In genomic region chr1:50332941-50333594, GRCh38 we compare ENCODE assay signal across 8 cellular contexts.
DNase-seq lines count a peak whose midpoint lies in the region; ATAC-seq lines count a peak whose summit lies in the region.

No MANE protein-coding gene starts in this region.

- no peak overlapping the region for H3K27ac ChIP-seq in stomach smooth muscle (ENCODE audit: low read length)

- no peaks in the 10 kb centered on the region for H3K36me3 Mint-ChIP-seq in activated CD4-positive, alpha-beta T cell treated with anti-CD3 and anti-CD28 coated beads for 36 hours (ENCODE audit: low read depth)

- H3K4me1 ChIP-seq in stomach smooth muscle (ENCODE audit: control insufficient read depth, insufficient read depth, low read length): peaks cover 9% of the 10 kb centered on the region

- CTCF ChIA-PET in activated CD4-positive, alpha-beta T cell treated with anti-CD3 and anti-CD28 coated beads for 36 hours (lab: Charles Lee): interaction anchor here (0.6 to 2.9 kb wide), 10 partner anchors 10 to 1479 kb away, joined by 3 to 18 read pairs (median 3); no protein-coding TSS in a partner anchor

- H3K4me1 Mint-ChIP-seq in activated CD4-positive, alpha-beta T cell treated with anti-CD3 and anti-CD28 coated beads for 36 hours: peaks cover 3% of the 10 kb centered on the region

- ATAC-seq in activated CD4-positive, alpha-beta T cell treated with anti-CD3 and anti-CD28 coated beads for 36 hours: peak; percentile 85
- ATAC-seq in HG02870 (IDR thresholded peaks at IDR 0.05; ENCODE audit: unreplicated experiment) (peak; percentile 51), esophagus mucosa (peak; percentile 81)

- H3K27ac Mint-ChIP-seq in activated CD4-positive, alpha-beta T cell treated with anti-CD3 and anti-CD28 coated beads for 36 hours: no peak overlapping the region

- H3K9ac ChIP-seq in stomach smooth muscle (ENCODE audit: low read length in 2 of 2): no peak overlapping the region

- no peaks in the 10 kb centered on the region for H3K9me3 ChIP-seq in stomach smooth muscle (ENCODE audit: control insufficient read depth in 2 of 2, low read length in 2 of 2)

- no peaks in the 10 kb centered on the region for H3K9me3 Mint-ChIP-seq in activated CD4-positive, alpha-beta T cell treated with anti-CD3 and anti-CD28 coated beads for 36 hours (ENCODE audit: low read depth)

- peaks cover 36% of the 10 kb centered on the region for H3K27me3 Mint-ChIP-seq in activated CD4-positive, alpha-beta T cell treated with anti-CD3 and anti-CD28 coated beads for 36 hours

- H3K36me3 ChIP-seq in stomach smooth muscle (ENCODE audit: control insufficient read depth in 2 of 2, insufficient read depth in 2 of 2, low read length in 2 of 2): no peaks in the 10 kb centered on the region

- intact Hi-C loops in activated CD4-positive, alpha-beta T cell treated with anti-CD3 and anti-CD28 coated beads for 36 hours (cut with DNase I, micrococcal nuclease): loop anchor here in 1 of 2 experiments (1.0 to 10.0 kb wide), 3 partner anchors 218 to 1656 kb away; no protein-coding TSS in a partner anchor

- H3K4me3 ChIP-seq in stomach smooth muscle (ENCODE audit: low read length in 2 of 2): peak overlapping the region; percentile 68 to 74

- H3K4me3 Mint-ChIP-seq in activated CD4-positive, alpha-beta T cell treated with anti-CD3 and anti-CD28 coated beads for 36 hours: peak overlapping the region; percentile 34

- peaks cover 9 to 14% of the 10 kb centered on the region in 2 donors for H3K27me3 ChIP-seq in stomach smooth muscle (ENCODE audit: control insufficient read depth in 1 of 2, insufficient read depth in 2 of 2, low read length in 2 of 2)

- POLR2A ChIA-PET in activated CD4-positive, alpha-beta T cell treated with anti-CD3 and anti-CD28 coated beads for 36 hours (lab: Charles Lee): no interaction called here

- DNase-seq in activated CD4-positive, alpha-beta T cell treated with anti-CD3 and anti-CD28 coated beads for 36 hours: peak; percentile 75
- DNase-seq in activated CD4-positive, alpha-beta T cell treated with anti-CD3 and anti-CD28 coated beads for 1 hour: no peak
- peak; percentile 71 for DNase-seq in NCI-H2107 (lab: John Stamatoyannopoulos, UW)
- peak; percentile 13 for DNase-seq in activated T-cell treated with anti-CD3 and anti-CD28 coated beads for 1 hour (ENCODE audit: low read depth)
- peak; percentile 28 for DNase-seq in mucosa of gallbladder (ENCODE audit: low spot score)
